In the genomic region with DNA sequence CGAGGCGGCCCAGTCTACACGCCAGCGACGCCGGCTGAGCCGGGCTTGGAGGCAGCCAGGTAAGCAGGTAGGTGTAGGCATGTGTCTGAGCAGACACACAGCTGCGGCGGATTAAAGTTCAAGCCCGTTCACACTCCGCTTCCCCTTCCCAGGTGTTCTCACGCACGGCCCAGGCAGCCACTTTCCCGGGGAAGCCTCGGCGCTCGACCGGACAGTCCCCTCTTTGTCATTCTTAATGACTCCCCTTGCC, we compare ENCODE assay signal across 8 cellular contexts. TPM values are rescaled to one million over a fixed set of nuclear protein-coding genes. Genes with fewer than 3 reads are reported as not detected.
DNase-seq lines count a peak whose midpoint lies in the region; ATAC-seq, FAIRE-seq and TF ChIP-seq lines count a peak whose summit lies in the region.

No MANE protein-coding gene starts in this region.

- peak overlapping the region; percentile 77 to 93 (median 86) for H3K27ac Mint-ChIP-seq in CD4-positive, alpha-beta memory T cell
- peak overlapping the region in 8 of 9 donors; percentile 63 to 89 (median 78) for H3K27ac Mint-ChIP-seq in naive thymus-derived CD4-positive, alpha-beta T cell

- no peak overlapping the region for H2BK20ac ChIP-seq in H1 (ENCODE audit: low read length)

- TF ChIP-seq POLR2A in H1 (IDR thresholded peaks at IDR 0.05; ENCODE audit: control extremely low read depth in 1 of 2, low read depth in 2 of 2, low read length in 2 of 2): no peak

- peak overlapping the region; percentile 39 for H3K27ac ChIP-seq in CD4-positive, alpha-beta memory T cell (ENCODE audit: low read depth, low read length)
- no peak overlapping the region for H3K27ac ChIP-seq in H1 (ENCODE audit: low read depth, low read length)
- peak overlapping the region; percentile 60 for H3K27ac ChIP-seq in naive thymus-derived CD4-positive, alpha-beta T cell (ENCODE audit: low read depth, low read length)

- H3K9ac ChIP-seq in H1 (replicated peaks in 1 of 4; ENCODE audit: extremely low read depth in 1 of 4, low read depth in 3 of 4, low read length in 3 of 4): no peak overlapping the region; a peak in 2 of 7 replicates

- peak; percentile 51 for ATAC-seq in naive thymus-derived CD4-positive, alpha-beta T cell
- no peak for ATAC-seq in HG02840 (IDR thresholded peaks at IDR 0.05; ENCODE audit: low FRiP score, unreplicated experiment)
- no peak for ATAC-seq in GM19035 (IDR thresholded peaks at IDR 0.05; ENCODE audit: unreplicated experiment)
- ATAC-seq in HG03565 (IDR thresholded peaks at IDR 0.05; ENCODE audit: unreplicated experiment): no peak

- peak overlapping the region; percentile 89 to 93 for H3K4me2 ChIP-seq in H1 (ENCODE audit: insufficient read depth in 1 of 2, low read depth in 2 of 2, low read length in 2 of 2)

- H3K23ac ChIP-seq in H1 (ENCODE audit: insufficient read length): no peak overlapping the region

- no peak for TF ChIP-seq CTCF in H1 (IDR thresholded peaks at IDR 0.05; ENCODE audit: control extremely low read depth in 1 of 3, insufficient read depth in 1 of 3, low read depth in 1 of 3, low read length in 3 of 3)

- H3K36me3 Mint-ChIP-seq in CD4-positive, alpha-beta memory T cell: peaks cover 0 to 3% of the 10 kb centered on the region in 2 donors
- H3K36me3 Mint-ChIP-seq in naive thymus-derived CD4-positive, alpha-beta T cell: no peaks in the 10 kb centered on the region

- POLR2A ChIA-PET in CD4-positive, alpha-beta memory T cell (lab: Charles Lee; ENCODE audit: partially characterized antibody): interaction anchor here (1.1 to 1.2 kb wide), 2 partner anchors 29 to 112 kb away, joined by 3 to 4 read pairs; no protein-coding TSS in a partner anchor
- POLR2A ChIA-PET in H1 (lab: Charles Lee; ENCODE audit: partially characterized antibody): interaction anchor here (1.0 to 1.8 kb wide), 3 partner anchors 66 to 295 kb away, joined by 3 to 4 read pairs (median 3); a partner anchor contains a TSS
- POLR2A ChIA-PET in naive thymus-derived CD4-positive, alpha-beta T cell (lab: Charles Lee): interaction anchor here (0.6 to 0.9 kb wide), 2 partner anchors 16 to 290 kb away, joined by 3 read pairs; no protein-coding TSS in a partner anchor

- H3K18ac ChIP-seq in H1 (ENCODE audit: extremely low read depth, low read length): 0 out of 2 replicates have a peak overlapping the region, but pooled peaks have one; percentile 28

- H3K4me1 ChIP-seq in CD4-positive, alpha-beta memory T cell (ENCODE audit: insufficient read depth, low read length): peaks cover 26% of the 10 kb centered on the region
- peaks cover 3 to 6% (median 4%) of the 10 kb centered on the region in 4 experiments; a peak in 5 of 7 replicates for H3K4me1 ChIP-seq in H1 (replicated peaks in 1 of 4; ENCODE audit: control insufficient read depth in 3 of 4, insufficient read depth in 4 of 4, low read length in 3 of 4)
- H3K4me1 ChIP-seq in naive thymus-derived CD4-positive, alpha-beta T cell (ENCODE audit: control insufficient read depth in 2 of 2, insufficient read depth in 2 of 2, low read length in 2 of 2): peaks cover 14 to 21% of the 10 kb centered on the region in 2 donors

- H3K79me2 ChIP-seq in H1 (ENCODE audit: control insufficient read depth in 1 of 2, insufficient read depth in 2 of 2, low read length in 2 of 2): no peaks in the 10 kb centered on the region

- H2BK120ac ChIP-seq in H1 (replicated peaks; ENCODE audit: low read depth, low read length): no peak overlapping the region

- no peaks in the 10 kb centered on the region for H3K36me3 ChIP-seq in CD4-positive, alpha-beta memory T cell (ENCODE audit: insufficient read depth, low read length)
- H3K36me3 ChIP-seq in H7 (replicated peaks; ENCODE audit: control insufficient read depth, insufficient read depth, low read length) (no peaks in the 10 kb centered on the region), H1 (ENCODE audit: control insufficient read depth in 2 of 4, insufficient read depth in 4 of 4, low read length in 3 of 4) (no peaks in the 10 kb centered on the region)
- no peaks in the 10 kb centered on the region for H3K36me3 ChIP-seq in naive thymus-derived CD4-positive, alpha-beta T cell (ENCODE audit: control insufficient read depth in 2 of 3, insufficient read depth in 3 of 3, low read length in 3 of 3)

- H3K79me1 ChIP-seq in H1 (ENCODE audit: low read depth, low read length): no peaks in the 10 kb centered on the region

- H4K5ac ChIP-seq in H1 (ENCODE audit: insufficient read length, low read depth, low read length): no peak overlapping the region

- TF ChIP-seq RAD21 in H1 (IDR thresholded peaks at IDR 0.05 in 1 of 2, conservative IDR thresholded peaks at IDR 0.05 in 1 of 2; ENCODE audit: low read depth in 2 of 2, low read length in 2 of 2): no peak

- H2AK5ac ChIP-seq in H1 (ENCODE audit: low read depth, low read length): no peak overlapping the region

- H3K4me3 ChIP-seq in CD4-positive, alpha-beta memory T cell (ENCODE audit: low read length in 2 of 2): peak overlapping the region; percentile 47 to 62
- H3K4me3 ChIP-seq in H7 (ENCODE audit: insufficient read depth, low read depth, low read length) (peak overlapping the region; percentile 63), H1 (ENCODE audit: extremely low read depth in 1 of 4, insufficient read depth in 2 of 4, low read depth in 3 of 4, low read length in 4 of 4) (peak overlapping the region; percentile 45 to 85 (median 66))
- H3K4me3 ChIP-seq in naive thymus-derived CD4-positive, alpha-beta T cell (ENCODE audit: low read length): peak overlapping the region; percentile 65

- no peak overlapping the region for H4K91ac ChIP-seq in H1 (replicated peaks; ENCODE audit: insufficient read length, low read length)

- WGBS in H1 (ENCODE audit: extremely low coverage in 1 of 2, insufficient coverage in 1 of 2, insufficient read length in 1 of 2, insufficient replicate concordance in 2 of 2, low coverage in 1 of 2, low lambda C conversion rate in 2 of 2, missing lambda C conversion rate in 1 of 2), 2 experiments: 3% methylated on average over 18 of the region's 18 CpGs; no CpG with 5 or more reads in 1 of the 2 experiments

- H3K14ac ChIP-seq in H1 (ENCODE audit: insufficient read length): no peak overlapping the region

- H3K9me3 Mint-ChIP-seq in CD4-positive, alpha-beta memory T cell: no peaks in the 10 kb centered on the region
- H3K9me3 Mint-ChIP-seq in naive thymus-derived CD4-positive, alpha-beta T cell: no peaks in the 10 kb centered on the region

- H3K23me2 ChIP-seq in H1 (ENCODE audit: low read depth, low read length): peaks cover 17% of the 10 kb centered on the region; the same call in 1 of the 2 replicates

- DNase-seq in CD4-positive, alpha-beta memory T cell: peak in 3 of 5 donors; percentile 38 to 60 (median 38)
- DNase-seq in H7: peak; percentile 69
- peak; percentile 77 for DNase-seq in RPMI8226
- DNase-seq in H1 (ENCODE audit: low read depth in 1 of 2, low spot score in 2 of 2): peak in 1 of 2 experiments; percentile 78
- DNase-seq in naive thymus-derived CD4-positive, alpha-beta T cell: peak in 5 of 9 donors; percentile 35 to 56 (median 50)

- no peak overlapping the region; the same call in 1 of the 2 replicates for H2AFZ ChIP-seq in H1 (ENCODE audit: low read length)

- H2BK15ac ChIP-seq in H1 (ENCODE audit: low read length): no peak overlapping the region; the same call in 1 of the 2 replicates

- H3K56ac ChIP-seq in H1 (replicated peaks; ENCODE audit: insufficient read length, low read depth, low read length): no peak overlapping the region

- H3K4ac ChIP-seq in H1 (replicated peaks; ENCODE audit: insufficient read length, low read depth, low read length): no peak overlapping the region

- intact Hi-C loops in CD4-positive, alpha-beta memory T cell (cut with micrococcal nuclease): loop anchor here (1.0 to 5.0 kb wide), 3 partner anchors 95 to 250 kb away; a partner anchor contains a TSS
- intact Hi-C loops in naive thymus-derived CD4-positive, alpha-beta T cell (cut with micrococcal nuclease): loop anchor here (1.0 to 10.0 kb wide), 7 partner anchors 94 to 638 kb away; a partner anchor contains a TSS

- peak overlapping the region; percentile 64 for H4K8ac ChIP-seq in H1 (ENCODE audit: extremely low read depth, insufficient read depth, low read length)

- no peak for FAIRE-seq in H1 (lab: Jason Lieb, UNC)

- no peak for TF ChIP-seq EP300 in H1 (IDR thresholded peaks at IDR 0.05; ENCODE audit: borderline replicate concordance in 1 of 2, low read depth in 2 of 2, low read length in 2 of 2)

- H4K20me1 ChIP-seq in H1 (replicated peaks in 1 of 2; ENCODE audit: control insufficient read depth in 1 of 2, insufficient read depth in 2 of 2, low read length in 2 of 2): peaks cover 3% of the 10 kb centered on the region in 2 experiments

- no peak overlapping the region for H2BK12ac ChIP-seq in H1 (ENCODE audit: low read depth, low read length)

- H3K27me3 ChIP-seq in CD4-positive, alpha-beta memory T cell (ENCODE audit: insufficient read depth, low read length): peaks cover 5% of the 10 kb centered on the region
- peaks cover 36% of the 10 kb centered on the region for H3K27me3 ChIP-seq in H7 (ENCODE audit: control insufficient read depth, insufficient read depth, low read length)
- H3K27me3 ChIP-seq in H1 (replicated peaks in 1 of 4; ENCODE audit: control insufficient read depth in 3 of 4, extremely low read depth in 1 of 4, insufficient read depth in 3 of 4, low read length in 3 of 4): peaks cover 6 to 45% (median 28%) of the 10 kb centered on the region in 4 experiments
- H3K27me3 ChIP-seq in naive thymus-derived CD4-positive, alpha-beta T cell (ENCODE audit: control insufficient read depth in 2 of 2, insufficient read depth in 2 of 2, low read length in 2 of 2): no peaks in the 10 kb centered on the region

- CTCF ChIA-PET in CD4-positive, alpha-beta memory T cell (lab: Charles Lee; ENCODE audit: partially characterized antibody): interaction anchor here (1.0 to 1.4 kb wide), 6 partner anchors 9 to 212 kb away, joined by 3 to 5 read pairs (median 3); no protein-coding TSS in a partner anchor
- CTCF ChIA-PET in H1 (lab: Charles Lee; ENCODE audit: partially characterized antibody): interaction anchor here (0.7 to 2.8 kb wide), 7 partner anchors 39 to 249 kb away, joined by 3 to 23 read pairs (median 3); no protein-coding TSS in a partner anchor
- CTCF ChIA-PET in naive thymus-derived CD4-positive, alpha-beta T cell (lab: Charles Lee): interaction anchor here (0.6 to 2.5 kb wide), 3 partner anchors 65 to 249 kb away, joined by 3 to 12 read pairs (median 5); no protein-coding TSS in a partner anchor

- H3K4me1 Mint-ChIP-seq in CD4-positive, alpha-beta memory T cell: peaks cover 14 to 40% (median 26%) of the 10 kb centered on the region in 4 donors
- H3K4me1 Mint-ChIP-seq in naive thymus-derived CD4-positive, alpha-beta T cell: peaks cover 15 to 37% (median 32%) of the 10 kb centered on the region in 7 donors

- no peak overlapping the region for H2BK5ac ChIP-seq in H1 (ENCODE audit: low read depth, low read length)

- H3K9me3 ChIP-seq in CD4-positive, alpha-beta memory T cell (ENCODE audit: control insufficient read depth in 1 of 2, low read length in 2 of 2): no peaks in the 10 kb centered on the region
- H3K9me3 ChIP-seq in H1 (ENCODE audit: insufficient read depth in 2 of 2, low read depth in 1 of 2, low read length in 1 of 2): no peaks in the 10 kb centered on the region
- no peaks in the 10 kb centered on the region for H3K9me3 ChIP-seq in naive thymus-derived CD4-positive, alpha-beta T cell (ENCODE audit: control insufficient read depth in 2 of 3, low read length in 3 of 3)

- H3K4me3 Mint-ChIP-seq in CD4-positive, alpha-beta memory T cell: peak overlapping the region; percentile 87 to 96 (median 91)
- H3K4me3 Mint-ChIP-seq in naive thymus-derived CD4-positive, alpha-beta T cell: peak overlapping the region; percentile 79 to 96 (median 90)

- peaks cover 0 to 14% of the 10 kb centered on the region in 2 donors for H3K27me3 Mint-ChIP-seq in CD4-positive, alpha-beta memory T cell
- H3K27me3 Mint-ChIP-seq in naive thymus-derived CD4-positive, alpha-beta T cell: peaks cover 0 to 78% (median under 1%) of the 10 kb centered on the region in 5 donors

RNA-seq across cellular contexts. Expression of a gene that starts 0.4 kb away (rescaled TPM):
- 1 to 10 TPM; 2.9 to 4.2 TPM for total RNA-seq in CD4-positive, alpha-beta memory T cell
- 1 to 10 TPM in 1 of 2 donors, under 1 TPM in 1; 0.46 to 1.8 TPM for polyA plus RNA-seq in CD4-positive, alpha-beta memory T cell
- total RNA-seq in H7 (2014; rRNA removed; shearing (Covaris generic)): 0.87 and 1.3 TPM in 2 replicates
- 2.8 and 3.7 TPM in 2 replicates for total RNA-seq in H1 (2021; fragmentation: NEBNext Ultra II Directional; extraction: Animal tissue kit (Norgen Biotek cat#: 25700))
- 1.8 and 2.1 TPM in 2 replicates for polyA plus RNA-seq in H1 (2011; rRNA removed)
- polyA plus RNA-seq in H1 (2011; cell fraction: cytosol; rRNA removed): 1.8 TPM
- polyA plus RNA-seq in H1 (2011; cell fraction: nucleus; rRNA removed): 2.7 TPM
- polyA plus RNA-seq in H1 (2012, experiment 1 of 2): 1.4 to 2.2 TPM (median 1.7 TPM) in 4 replicates
- polyA plus RNA-seq in H1 (2012, experiment 2 of 2): 0.81 TPM
- 2.1 TPM for polyA plus RNA-seq in H1 (2013, experiment 1 of 2)
- 3.0 TPM for polyA plus RNA-seq in H1 (2013, experiment 2 of 2)
- polyA minus RNA-seq in H1 (2011; rRNA and poly(A)+ RNA removed): 2.2 and 2.7 TPM in 2 replicates
- polyA minus RNA-seq in H1 (2011; cell fraction: cytosol; rRNA and poly(A)+ RNA removed): 1.8 TPM
- polyA minus RNA-seq in H1 (2011; cell fraction: nucleus; rRNA and poly(A)+ RNA removed): 3.5 TPM
- 1 to 10 TPM in 3 of 5 experiments, under 1 TPM in 1, not detected in 1; 0.98 to 3.2 (median 2.3) TPM for total RNA-seq in naive thymus-derived CD4-positive, alpha-beta T cell
- polyA plus RNA-seq in naive thymus-derived CD4-positive, alpha-beta T cell: 1 to 10 TPM in 1 of 2 donors, under 1 TPM in 1; 0.44 to 1.8 TPM
